ENCODE assay signal across 9 cellular contexts in genomic region chr1:218498061-218498938, GRCh38.
A peak's percentile ranks its signal among the peaks of the same experiment; 100 is the strongest.
DNase-seq lines count a peak whose midpoint lies in the region; ATAC-seq and TF ChIP-seq lines count a peak whose summit lies in the region.
"Had no signal": no experiment of that assay in that cellular context is flagged by ENCODE, and none has a peak within 500 bp of the region (broad histone marks: within the 10 kb centered on the region; RNA-seq: fewer than 3 reads in every experiment).

No MANE protein-coding gene starts in this region.

- no peak overlapping the region for H3K4me2 ChIP-seq in neuronal stem cell (ENCODE audit: insufficient read depth, low read length, poor library complexity, severe bottlenecking)

- H3K27me3 ChIP-seq in esophagus squamous epithelium (no peaks in the 10 kb centered on the region), neuronal stem cell (ENCODE audit: control insufficient read depth in 3 of 3, insufficient read depth in 3 of 3, low read depth in 1 of 3, low read length in 3 of 3) (no peaks in the 10 kb centered on the region)

- H3K9me3 ChIP-seq in esophagus squamous epithelium, result no peaks in the 10 kb centered on the region
- H3K9me3 ChIP-seq in neuronal stem cell (replicated peaks in 1 of 2; ENCODE audit: control insufficient read depth in 2 of 2, insufficient read depth in 1 of 2, low read depth in 1 of 2, low read length in 2 of 2), result no peaks in the 10 kb centered on the region

- H4K91ac ChIP-seq in neuronal stem cell (ENCODE audit: low read depth, low read length, poor library complexity), result no peak overlapping the region

- peak overlapping the region; percentile 32 for H2AFZ ChIP-seq in neuronal stem cell (ENCODE audit: low read length)

- intact Hi-C loops in esophagus squamous epithelium (cut with DNase I), result no loop called here

- no peak overlapping the region for H3K9ac ChIP-seq in neuronal stem cell (ENCODE audit: low read depth, low read length, poor library complexity)

- no peak for TF ChIP-seq POLR2A in esophagus squamous epithelium (IDR thresholded peaks at IDR 0.05)

- ATAC-seq in HG03342 (IDR thresholded peaks at IDR 0.05; ENCODE audit: unreplicated experiment) (no peak), esophagus mucosa (no peak)

- H3K4ac ChIP-seq in neuronal stem cell (ENCODE audit: low read length), result no peak overlapping the region

- H3K79me1 ChIP-seq in neuronal stem cell (ENCODE audit: low read depth, low read length), result no peaks in the 10 kb centered on the region

- TF ChIP-seq CTCF in AG10803 (conservative IDR thresholded peaks at IDR 0.05; ENCODE audit: low read length) (no peak), esophagus squamous epithelium (IDR thresholded peaks at IDR 0.05) (no peak)

- peak overlapping the region; percentile 3 to 84 (median 66) for H3K27ac ChIP-seq in esophagus squamous epithelium
- no peak overlapping the region for H3K27ac ChIP-seq in neuronal stem cell (replicated peaks; ENCODE audit: low read length)

- H3K14ac ChIP-seq in neuronal stem cell (ENCODE audit: low read length), result no peak overlapping the region

- H3K4me3 ChIP-seq in AG10803 (ENCODE audit: low read length) (peak overlapping the region; percentile 52), esophagus squamous epithelium (peak overlapping the region in 3 of 4 donors; percentile 26 to 56 (median 35)), neuronal stem cell (ENCODE audit: low read length in 2 of 2) (no peak overlapping the region)

- no peak overlapping the region for H2BK12ac ChIP-seq in neuronal stem cell (ENCODE audit: low read length)

- no peak overlapping the region for H2BK120ac ChIP-seq in neuronal stem cell (ENCODE audit: low read depth, low read length)

- H3K23ac ChIP-seq in neuronal stem cell (ENCODE audit: low read depth, low read length, poor library complexity), result no peak overlapping the region

- no peak overlapping the region for H2BK5ac ChIP-seq in neuronal stem cell (ENCODE audit: low read length)

- WGBS in esophagus squamous epithelium, 2 donors, result 51 to 63% methylated on average over 8 of the region's 8 CpGs
- no CpG with 5 or more reads among the region's 8 CpGs for WGBS in neuronal stem cell (ENCODE audit: extremely low coverage in 2 of 2, insufficient read length in 2 of 2, insufficient replicate concordance in 1 of 2), 2 donors

- peak overlapping the region; percentile 63 for H3K18ac ChIP-seq in neuronal stem cell (ENCODE audit: low read length)

- H2BK15ac ChIP-seq in neuronal stem cell (ENCODE audit: low read length), result no peak overlapping the region

- no peak overlapping the region for H4K8ac ChIP-seq in neuronal stem cell (ENCODE audit: low read depth, low read length)

- H2AK5ac ChIP-seq in neuronal stem cell (ENCODE audit: low read depth, low read length), result no peak overlapping the region

- H3K4me1 ChIP-seq in esophagus squamous epithelium (peaks cover 0 to 19% (median 7%) of the 10 kb centered on the region in 3 donors), neuronal stem cell (ENCODE audit: control insufficient read depth in 2 of 2, insufficient read depth in 1 of 2, low read depth in 1 of 2, low read length in 2 of 2) (peaks cover 12 to 24% of the 10 kb centered on the region in 2 donors)

- DNase-seq in AG10803 (ENCODE audit: low read depth) (peak; percentile 63), esophagus squamous epithelium (lab: John Stamatoyannopoulos, UW) (no peak), neuronal stem cell (ENCODE audit: low spot score) (no peak), LoVo (ENCODE audit: low spot score) (no peak), superior temporal gyrus (ENCODE audit: extremely low spot score) (no peak)
- DNase-seq: DND-41 had no signal

- H3K36me3 ChIP-seq in esophagus squamous epithelium (no peaks in the 10 kb centered on the region), neuronal stem cell (replicated peaks in 1 of 2; ENCODE audit: control insufficient read depth in 2 of 2, insufficient read depth in 2 of 2, low read length in 2 of 2) (no peaks in the 10 kb centered on the region)

TF ChIP-seq in PFSK-1, 5 proteins besides CTCF, POLR2A, EP300 and RAD21:
- TF ChIP-seq TAF1 (IDR thresholded peaks at IDR 0.05; ENCODE audit: borderline replicate concordance, insufficient read depth, low read length), result peak; percentile 59; the same call in 1 of the 2 replicates
- TF ChIP-seq REST (IDR thresholded peaks at IDR 0.05; ENCODE audit: insufficient read depth in 1 of 2, low read depth in 2 of 2, low read length in 2 of 2), result no peak

Comparison
In these comparisons a context has a peak if more than half of its experiments do, and no peak if none do; other contexts are left out.
1. H3K4me3 ChIP-seq: peak in AG10803 (single experiment) and esophagus squamous epithelium (3 of 4); none in neuronal stem cell (0 of 2).